13 cellular contexts compared by ENCODE assay signal in genomic region chr5:163649522-163649921, GRCh38.
DNase-seq lines count a peak whose midpoint lies in the region; ATAC-seq, FAIRE-seq and TF ChIP-seq lines count a peak whose summit lies in the region.
"Had no signal": no experiment of that assay in that cellular context is flagged by ENCODE, and none has a peak within 500 bp of the region (broad histone marks: within the 10 kb centered on the region; RNA-seq: fewer than 3 reads in every experiment).

No MANE protein-coding gene starts in this region.

- H3K4me3 Mint-ChIP-seq in activated CD4-positive, alpha-beta T cell treated with anti-CD3 and anti-CD28 coated beads, Interleukin-2, amount 10 ng/mL, durations not matched to agents 24 days and 14 days = no peak overlapping the region

- H3K27ac Mint-ChIP-seq in activated CD4-positive, alpha-beta T cell treated with anti-CD3 and anti-CD28 coated beads, Interleukin-2, amount 10 ng/mL, durations not matched to agents 24 days and 14 days = no peak overlapping the region

- H3K4me3 ChIP-seq in RWPE2 (ENCODE audit: severe bottlenecking) = no peak overlapping the region
- H3K4me3 ChIP-seq: coronary artery had no signal

- H3K36me3 ChIP-seq in RWPE2 (ENCODE audit: low read depth) = no peaks in the 10 kb centered on the region; the same call in 1 of the 2 replicates

- H3K9me3 Mint-ChIP-seq in activated CD4-positive, alpha-beta T cell treated with anti-CD3 and anti-CD28 coated beads, Interleukin-2, amount 10 ng/mL, durations not matched to agents 24 days and 14 days = no peaks in the 10 kb centered on the region

- H3K27me3 ChIP-seq in RWPE2 (ENCODE audit: insufficient read depth, poor library complexity, severe bottlenecking) = no peaks in the 10 kb centered on the region

- H3K4me1 ChIP-seq in RWPE2 (ENCODE audit: insufficient read depth, poor library complexity, severe bottlenecking) = peaks cover 18% of the 10 kb centered on the region

- no peaks in the 10 kb centered on the region for H3K36me3 Mint-ChIP-seq in activated CD4-positive, alpha-beta T cell treated with anti-CD3 and anti-CD28 coated beads, Interleukin-2, amount 10 ng/mL, durations not matched to agents 24 days and 14 days (ENCODE audit: low read depth)

- FAIRE-seq in GM19239 (lab: Jason Lieb, UNC) = no peak
- FAIRE-seq: A204.1 had no signal

- H3K4me1 Mint-ChIP-seq in activated CD4-positive, alpha-beta T cell treated with anti-CD3 and anti-CD28 coated beads, Interleukin-2, amount 10 ng/mL, durations not matched to agents 24 days and 14 days = no peaks in the 10 kb centered on the region

- H3K9me3 ChIP-seq in RWPE2 (ENCODE audit: severe bottlenecking) = peaks cover 2% of the 10 kb centered on the region

- peak; percentile 90 for ATAC-seq in RWPE2 (ENCODE audit: low read depth)

- no peak for TF ChIP-seq CTCF in RWPE2 (IDR thresholded peaks at IDR 0.05; ENCODE audit: poor library complexity, severe bottlenecking)

- DNase-seq in activated CD4-positive, alpha-beta T cell treated with anti-CD3 and anti-CD28 coated beads, Interleukin-2, amount 10 ng/mL, durations not matched to agents 24 days and 14 days = peak; percentile 37
- DNase-seq in activated CD4-positive, alpha-beta T cell treated with anti-CD3 and anti-CD28 coated beads for 1 hour = no peak
- DNase-seq in RWPE2 (ENCODE audit: low spot score) (no peak), fibroblast of peridontal ligament (ENCODE audit: extremely low read depth) (peak; percentile 7), GM19239 (ENCODE audit: insufficient read length, low spot score) (no peak), GM19240 (ENCODE audit: insufficient read length, low spot score) (no peak), substantia nigra (lab: John Stamatoyannopoulos, UW) (no peak)
- no peak for DNase-seq in activated CD4-positive, alpha-beta T cell treated with anti-CD3 and anti-CD28 coated beads, Interleukin-2, amount 50 U/mL, for 1 hour
- DNase-seq: activated gamma-delta T cell treated with Interleukin-2 at 50 U/mL for 16 hours, DMS79 treated with DMSO at 0.1 percent for 48 hours, MV-4-11 had no signal

- intact Hi-C loops in activated CD4-positive, alpha-beta T cell treated with anti-CD3 and anti-CD28 coated beads, Interleukin-2, amount 10 ng/mL, durations not matched to agents 24 days and 14 days (cut with micrococcal nuclease) = no loop called here

- no peaks in the 10 kb centered on the region for H3K27me3 Mint-ChIP-seq in activated CD4-positive, alpha-beta T cell treated with anti-CD3 and anti-CD28 coated beads, Interleukin-2, amount 10 ng/mL, durations not matched to agents 24 days and 14 days

- H3K27ac ChIP-seq in RWPE2 (ENCODE audit: poor library complexity, severe bottlenecking) = peak overlapping the region; percentile 22
- H3K27ac ChIP-seq in substantia nigra (ENCODE audit: low read depth, low read length, poor library complexity, severe bottlenecking) = no peak overlapping the region
- H3K27ac ChIP-seq: coronary artery had no signal

Comparison
In these comparisons a context has a peak if more than half of its experiments do, and no peak if none do; other contexts are left out.
1. DNase-seq: peak in activated CD4-positive, alpha-beta T cell treated with anti-CD3 and anti-CD28 coated beads, Interleukin-2, amount 10 ng/mL, durations not matched to agents 24 days and 14 days (single experiment) and fibroblast of peridontal ligament (single experiment); none in activated CD4-positive, alpha-beta T cell treated with anti-CD3 and anti-CD28 coated beads for 1 hour (single experiment), RWPE2 (single experiment), GM19239 (single experiment), GM19240 (single experiment), activated CD4-positive, alpha-beta T cell treated with anti-CD3 and anti-CD28 coated beads, Interleukin-2, amount 50 U/mL, for 1 hour (single experiment) and substantia nigra (0 of 49).